In the genomic region with DNA sequence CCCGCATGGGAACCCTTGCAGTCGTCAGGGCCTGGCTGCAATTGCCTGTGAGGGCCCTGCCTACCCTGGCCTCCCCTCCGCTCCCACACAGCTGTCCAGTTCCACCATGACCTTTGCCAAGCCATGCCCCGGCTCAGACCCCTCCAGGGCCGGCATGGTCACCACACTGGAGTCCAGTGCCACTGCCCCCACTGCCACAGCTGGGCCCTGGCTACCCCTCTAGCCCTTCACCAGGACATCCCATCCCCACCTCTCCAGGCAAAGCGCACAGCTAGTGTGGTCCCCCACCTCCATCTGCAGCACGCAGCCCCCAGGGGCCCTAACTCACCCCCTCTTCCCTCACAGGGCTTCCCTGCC, we compare ENCODE assay signal across 13 cellular contexts.
DNase-seq lines count a peak whose midpoint lies in the region; ATAC-seq and TF ChIP-seq lines count a peak whose summit lies in the region.
"Had no signal": no experiment of that assay in that cellular context is flagged by ENCODE, and none has a peak within 500 bp of the region (broad histone marks: within the 10 kb centered on the region; RNA-seq: fewer than 3 reads in every experiment).

No MANE protein-coding gene starts in this region.

- H3K4me3 Mint-ChIP-seq in Caco-2 (ENCODE audit: unreplicated experiment): peak overlapping the region; percentile 53
- no peak overlapping the region for H3K4me3 Mint-ChIP-seq in osteocyte (ENCODE audit: unreplicated experiment)
- H3K4me3 Mint-ChIP-seq in stimulated activated naive CD8-positive, alpha-beta T cell treated with anti-CD3 and anti-CD28 coated beads, Interleukin-15, amount 100 ng/mL, for 72 hours: no peak overlapping the region
- H3K4me3 Mint-ChIP-seq: CD4-positive, CD25-positive, alpha-beta regulatory T cell; stimulated activated effector memory CD8-positive, alpha-beta T cell treated with anti-CD3 and anti-CD28 coated beads, Interleukin-12 subunit alpha, Interleukin-12 subunit beta, amount 100 ng/mL, for 72 hours had no signal

- H3K27me3 ChIP-seq in Caco-2 (replicated peaks; ENCODE audit: control insufficient read depth, insufficient read depth, low read length) (no peaks in the 10 kb centered on the region), duodenal mucosa (ENCODE audit: control insufficient read depth in 1 of 2, insufficient read depth in 2 of 2, low read length in 2 of 2) (no peaks in the 10 kb centered on the region), testis (no peaks in the 10 kb centered on the region)

- TF ChIP-seq RAD21 in Ishikawa (IDR thresholded peaks at IDR 0.05; ENCODE audit: low read depth): no peak

- H3K36me3 Mint-ChIP-seq in Caco-2 (ENCODE audit: insufficient read depth, unreplicated experiment) (peaks cover 7% of the 10 kb centered on the region), osteocyte (ENCODE audit: unreplicated experiment) (no peaks in the 10 kb centered on the region)
- H3K36me3 Mint-ChIP-seq: CD4-positive, CD25-positive, alpha-beta regulatory T cell; naive B cell; stimulated activated effector memory CD8-positive, alpha-beta T cell treated with anti-CD3 and anti-CD28 coated beads, Interleukin-12 subunit alpha, Interleukin-12 subunit beta, amount 100 ng/mL, for 72 hours had no signal

- no TSS peak for BruUV-seq in Caco-2 (replicated peaks; lab: Mats Ljungman, UMichigan)

- H3K9me3 ChIP-seq in Caco-2 (no peaks in the 10 kb centered on the region), duodenal mucosa (ENCODE audit: control insufficient read depth in 1 of 2, low read length in 2 of 2) (no peaks in the 10 kb centered on the region), testis (no peaks in the 10 kb centered on the region)

- CTCF ChIA-PET in Caco-2 (lab: Charles Lee): no interaction called here
- CTCF ChIA-PET in HEK293T (lab: Yijun Ruan, JAX): no interaction called here

- ATAC-seq in stimulated activated naive CD8-positive, alpha-beta T cell treated with anti-CD3 and anti-CD28 coated beads, Interleukin-15, amount 100 ng/mL, for 72 hours: no peak

- intact Hi-C loops in Caco-2 (cut with micrococcal nuclease; ENCODE audit: unreplicated experiment) (no loop called here), testis (cut with DNase I; ENCODE audit: low total_unique reads) (no loop called here)

- no peaks in the 10 kb centered on the region for H3K36me3 ChIP-seq in Caco-2 (ENCODE audit: control insufficient read depth, insufficient read depth, low read length)
- H3K36me3 ChIP-seq in duodenal mucosa (ENCODE audit: control insufficient read depth in 1 of 2, insufficient read depth in 2 of 2, low read length in 2 of 2): no peaks in the 10 kb centered on the region
- H3K36me3 ChIP-seq in testis (ENCODE audit: low read depth, missing control alignments): no peaks in the 10 kb centered on the region

- no peak for TF ChIP-seq POLR2A in testis (IDR thresholded peaks at IDR 0.05)

- H3K4me3 ChIP-seq in Caco-2 (ENCODE audit: low read depth, low read length) (no peak overlapping the region), duodenal mucosa (ENCODE audit: low read depth in 1 of 2, low read length in 2 of 2) (peak overlapping the region; percentile 32 to 55), testis (no peak overlapping the region)
- H3K4me3 ChIP-seq: K562 had no signal

- no peak for TF ChIP-seq EP300 in Ishikawa (IDR thresholded peaks at IDR 0.05; ENCODE audit: borderline replicate concordance)

- POLR2A ChIA-PET in Caco-2 (lab: Charles Lee) (no interaction called here), HEK293T (lab: Yijun Ruan, JAX) (interaction anchor here (1.1 kb wide), 1 partner anchor 69 kb away, joined by 3 read pairs; no protein-coding TSS in a partner anchor)

- TF ChIP-seq CTCF in Caco-2 (IDR thresholded peaks at IDR 0.05; ENCODE audit: insufficient read depth in 1 of 2, low read depth in 1 of 2, low read length in 1 of 2, severe bottlenecking in 1 of 2, unreplicated experiment in 1 of 2): no peak
- TF ChIP-seq CTCF in osteocyte (IDR thresholded peaks at IDR 0.05): no peak
- TF ChIP-seq CTCF in testis (IDR thresholded peaks at IDR 0.05): no peak

- H3K27me3 Mint-ChIP-seq in Caco-2 (ENCODE audit: insufficient read depth, unreplicated experiment): no peaks in the 10 kb centered on the region
- H3K27me3 Mint-ChIP-seq in osteocyte (ENCODE audit: unreplicated experiment): no peaks in the 10 kb centered on the region
- peaks cover 6% of the 10 kb centered on the region for H3K27me3 Mint-ChIP-seq in stimulated activated naive CD8-positive, alpha-beta T cell treated with anti-CD3 and anti-CD28 coated beads, Interleukin-15, amount 100 ng/mL, for 72 hours

- peaks cover 11% of the 10 kb centered on the region for H3K4me1 Mint-ChIP-seq in Caco-2 (ENCODE audit: low read depth, unreplicated experiment)
- H3K4me1 Mint-ChIP-seq in osteocyte (ENCODE audit: unreplicated experiment): peaks cover 16% of the 10 kb centered on the region
- no peaks in the 10 kb centered on the region for H3K4me1 Mint-ChIP-seq in stimulated activated naive CD8-positive, alpha-beta T cell treated with anti-CD3 and anti-CD28 coated beads, Interleukin-15, amount 100 ng/mL, for 72 hours

- H3K27ac ChIP-seq in duodenal mucosa (ENCODE audit: low read depth, low read length) (no peak overlapping the region), testis (no peak overlapping the region)

- DNase-seq in Caco-2 (no peak), osteocyte (ENCODE audit: extremely low spot score, unreplicated experiment) (peak; percentile 82), testis (no peak), HEK293T (ENCODE audit: extremely low spot score) (no peak)
- no peak for DNase-seq in stimulated activated naive CD8-positive, alpha-beta T cell treated with anti-CD3 and anti-CD28 coated beads, Interleukin-15, amount 100 ng/mL, for 72 hours
- DNase-seq in activated CD4-positive, alpha-beta T cell treated with anti-CD3 and anti-CD28 coated beads, Interleukin-2, amount 50 U/mL, for 48 hours: no peak
- DNase-seq: naive B cell, NCI-H524 treated with DMSO at 0.1 percent for 48 hours had no signal

- H3K9ac ChIP-seq in duodenal mucosa (ENCODE audit: low read depth in 1 of 2, low read length in 2 of 2): peak overlapping the region; percentile 47 to 49

- H3K4me1 ChIP-seq in Caco-2: peaks cover 25% of the 10 kb centered on the region; the same call in 1 of the 2 replicates
- H3K4me1 ChIP-seq in duodenal mucosa (ENCODE audit: control insufficient read depth in 1 of 2, insufficient read depth in 2 of 2, low read length in 2 of 2): peaks cover 9% of the 10 kb centered on the region in 2 donors
- no peaks in the 10 kb centered on the region for H3K4me1 ChIP-seq in testis

- 90 to 94% methylated on average over 2 to 7 of the region's 7 CpGs for WGBS in testis, 2 donors

- no peaks in the 10 kb centered on the region for H3K9me3 Mint-ChIP-seq in Caco-2 (ENCODE audit: unreplicated experiment)
- no peaks in the 10 kb centered on the region for H3K9me3 Mint-ChIP-seq in osteocyte (ENCODE audit: unreplicated experiment)
- H3K9me3 Mint-ChIP-seq in stimulated activated naive CD8-positive, alpha-beta T cell treated with anti-CD3 and anti-CD28 coated beads, Interleukin-15, amount 100 ng/mL, for 72 hours: no peaks in the 10 kb centered on the region
- H3K9me3 Mint-ChIP-seq: naive B cell; stimulated activated effector memory CD8-positive, alpha-beta T cell treated with anti-CD3 and anti-CD28 coated beads, Interleukin-12 subunit alpha, Interleukin-12 subunit beta, amount 100 ng/mL, for 72 hours had no signal

- H3K27ac Mint-ChIP-seq in Caco-2 (ENCODE audit: unreplicated experiment) (peak overlapping the region; percentile 78), osteocyte (ENCODE audit: unreplicated experiment) (no peak overlapping the region)
- no peak overlapping the region for H3K27ac Mint-ChIP-seq in stimulated activated naive CD8-positive, alpha-beta T cell treated with anti-CD3 and anti-CD28 coated beads, Interleukin-15, amount 100 ng/mL, for 72 hours
- H3K27ac Mint-ChIP-seq: CD4-positive, CD25-positive, alpha-beta regulatory T cell; stimulated activated effector memory CD8-positive, alpha-beta T cell treated with anti-CD3 and anti-CD28 coated beads, Interleukin-12 subunit alpha, Interleukin-12 subunit beta, amount 100 ng/mL, for 72 hours had no signal

TF ChIP-seq in Ishikawa, 13 proteins besides CTCF, POLR2A, EP300 and RAD21:
- TF ChIP-seq TAF1 (IDR thresholded peaks at IDR 0.05; ENCODE audit: low read depth) (0 out of 2 replicates have a peak, but pooled peaks have one; percentile 8), EGR1 (IDR thresholded peaks at IDR 0.05) (no peak)
TF ChIP-seq in Ishikawa: peak in this region for 1.

TF ChIP-seq in HEK293T, 16 proteins besides CTCF, POLR2A, EP300 and RAD21:
- TF ChIP-seq FOXA1 (IDR thresholded peaks at IDR 0.05) (no peak), FOXK2 (IDR thresholded peaks at IDR 0.05) (no peak), TARDBP (IDR thresholded peaks at IDR 0.05) (no peak)

Comparison
In these comparisons a context has a peak if more than half of its experiments do, and no peak if none do; other contexts are left out.
1. H3K4me3 ChIP-seq: peak in duodenal mucosa (2 of 2); none in Caco-2 (single experiment) and testis (0 of 2).